ENCODE assay signal across 3 cellular contexts in genomic region chr9:17658237-17658636, GRCh38.
TF ChIP-seq lines count a peak whose summit lies in the region.

No MANE protein-coding gene starts in this region.

TF ChIP-seq in HepG2, 621 proteins besides CTCF, POLR2A, EP300 and RAD21:
- TF ChIP-seq MAFK (conservative IDR thresholded peaks at IDR 0.05 in 1 of 2, IDR thresholded peaks at IDR 0.05 in 1 of 2; ENCODE audit: low read length in 2 of 2), result peak; percentile 38 to 59; a peak in 3 of 4 replicates
- TF ChIP-seq GPBP1L1 (CRISPR knock-in tag; IDR thresholded peaks at IDR 0.05), result no peak

TF ChIP-seq in A549, 52 proteins besides CTCF, POLR2A, EP300 and RAD21:
- no peak for TF ChIP-seq BCL3 (IDR thresholded peaks at IDR 0.05)
- no peak for TF ChIP-seq EHF (CRISPR knock-in tag; IDR thresholded peaks at IDR 0.05)
- TF ChIP-seq KDM5A (IDR thresholded peaks at IDR 0.05), result no peak
- TF ChIP-seq ZSCAN20 (CRISPR knock-in tag; IDR thresholded peaks at IDR 0.05), result no peak
- TF ChIP-seq JUNB (IDR thresholded peaks at IDR 0.05), result no peak
- TF ChIP-seq E2F6 (IDR thresholded peaks at IDR 0.05; ENCODE audit: borderline replicate concordance, low read depth), result no peak
- no peak for TF ChIP-seq ESRRA (IDR thresholded peaks at IDR 0.05; ENCODE audit: borderline replicate concordance, low read length)
- no peak for TF ChIP-seq HOXB13 (CRISPR knock-in tag; IDR thresholded peaks at IDR 0.05; ENCODE audit: low read depth)
- TF ChIP-seq MAFK (IDR thresholded peaks at IDR 0.05; ENCODE audit: partially characterized antibody), result peak; percentile 61

TF ChIP-seq in IMR-90, 13 proteins besides CTCF, POLR2A, EP300 and RAD21:
- TF ChIP-seq MAFK (IDR thresholded peaks at IDR 0.05; ENCODE audit: low read depth, low read length), result peak; percentile 38; the same call in 1 of the 2 replicates
- TF ChIP-seq FOS (IDR thresholded peaks at IDR 0.05; ENCODE audit: low read depth, low read length), result no peak
